ENCODE assay signal across 8 cellular contexts in genomic region chr7:105759670-105760548, GRCh38.
A peak's percentile ranks its signal among the peaks of the same experiment; 100 is the strongest.
DNase-seq lines count a peak whose midpoint lies in the region; ATAC-seq and TF ChIP-seq lines count a peak whose summit lies in the region.

No MANE protein-coding gene starts in this region.

- intact Hi-C loops in Panc1 (cut with micrococcal nuclease; ENCODE audit: unreplicated experiment): loop anchor here (1.0 to 10.0 kb wide), 3 partner anchors 115 to 281 kb away; partner anchors contain the start of gene ATXN7L1

- CTCF ChIA-PET in Panc1 (lab: Charles Lee): interaction anchor here (0.6 to 1.0 kb wide), 5 partner anchors 25 to 1755 kb away, joined by 3 to 10 read pairs (median 4); no protein-coding TSS in a partner anchor

- DNase-seq in Caki2 (ENCODE audit: low read depth) (peak; percentile 45), HT-29 (ENCODE audit: low spot score) (peak; percentile 91), Panc1 (ENCODE audit: low read depth, low spot score) (no peak), coronary artery (ENCODE audit: low spot score) (no peak), lung microvascular endothelial cell (ENCODE audit: low read depth in 2 of 2) (peak; percentile 72 to 79)

- no TSS peak for BruUV-seq in Panc1 (replicated peaks; lab: Mats Ljungman, UMichigan)

- no peaks in the 10 kb centered on the region for H3K27me3 ChIP-seq in Panc1 (ENCODE audit: control insufficient read depth, insufficient read depth, low read length)

- no peaks in the 10 kb centered on the region for H3K9me3 ChIP-seq in Panc1 (ENCODE audit: control insufficient read depth, insufficient read depth, low read depth, low read length)

- POLR2A ChIA-PET in Panc1 (lab: Charles Lee): interaction anchor here (0.6 to 0.7 kb wide), 2 partner anchors 275 to 518 kb away, joined by 3 to 4 read pairs; no protein-coding TSS in a partner anchor

- no peaks in the 10 kb centered on the region for H3K4me1 ChIP-seq in Panc1 (ENCODE audit: control insufficient read depth, insufficient read depth, low read length)

- no peaks in the 10 kb centered on the region for H3K36me3 ChIP-seq in Panc1 (ENCODE audit: control insufficient read depth, insufficient read depth, low read length)

- H3K27ac ChIP-seq in Panc1 (ENCODE audit: low read length): no peak overlapping the region
- H3K27ac ChIP-seq in coronary artery: no peak overlapping the region

- in situ Hi-C loops in Caki2 (cut with HindIII; ENCODE audit: low pct_unique_long_range_greater_than_20kb, low sequenced_read_pairs): no loop called here
- in situ Hi-C loops in Panc1 (cut with HindIII; ENCODE audit: low pct_unique_long_range_greater_than_20kb, low sequenced_read_pairs): no loop called here

- TF ChIP-seq CTCF in Panc1 (IDR thresholded peaks at IDR 0.05) (peak; percentile 75), coronary artery (IDR thresholded peaks at IDR 0.05) (peak; percentile 34)

- ATAC-seq in Panc1 (peak; percentile 82), GM19467 (IDR thresholded peaks at IDR 0.05; ENCODE audit: unreplicated experiment) (no peak), HG03175 (IDR thresholded peaks at IDR 0.05; ENCODE audit: unreplicated experiment) (no peak), HG02870 (IDR thresholded peaks at IDR 0.05; ENCODE audit: unreplicated experiment) (no peak)

- H3K4me3 ChIP-seq in Panc1 (ENCODE audit: low read depth in 2 of 2, low read length in 2 of 2) (no peak overlapping the region), coronary artery (no peak overlapping the region)

Comparison
In these comparisons a context has a peak if more than half of its experiments do, and no peak if none do; other contexts are left out.
1. DNase-seq: peak in Caki2 (single experiment), HT-29 (single experiment) and lung microvascular endothelial cell (2 of 2); none in Panc1 (single experiment) and coronary artery (single experiment).